Comparison of ENCODE assay signal across 1 cellular context in genomic region chr6:87731080-87731479, GRCh38.
TF ChIP-seq lines count a peak whose summit lies in the region.

No MANE protein-coding gene starts in this region.

TF ChIP-seq in HepG2, 621 proteins besides CTCF, POLR2A, EP300 and RAD21 (continued from another document):
- TF ChIP-seq ZNF770 (CRISPR knock-in tag; IDR thresholded peaks at IDR 0.05) (peak; percentile 86), HNF4A (CRISPR knock-in tag; IDR thresholded peaks at IDR 0.05) (peak; percentile 58)
